ENCODE assay signal across 30 cellular contexts in genomic region chr19:18427752-18428131, GRCh38. TPM values are rescaled to one million over a fixed set of nuclear protein-coding genes. Genes with fewer than 3 reads are reported as not detected.
DNase-seq lines count a peak whose midpoint lies in the region; ATAC-seq and TF ChIP-seq lines count a peak whose summit lies in the region.
"Had no signal": no experiment of that assay in that cellular context is flagged by ENCODE, and none has a peak within 500 bp of the region (broad histone marks: within the 10 kb centered on the region; RNA-seq: fewer than 3 reads in every experiment).

No MANE protein-coding gene starts in this region.

- peak overlapping the region; percentile 66 to 97 (median 88) for H3K27ac Mint-ChIP-seq in CD8-positive, alpha-beta memory T cell
- H3K27ac Mint-ChIP-seq: activated naive CD4-positive, alpha-beta T cell treated with anti-CD3 and anti-CD28 coated beads for 36 hours; nephron progenitor cell; type B pancreatic cell had no signal

- no peaks in the 10 kb centered on the region for H3F3A ChIP-seq in neural cell (ENCODE audit: insufficient read depth, low read length, poor library complexity, severe bottlenecking)

- H3K27ac ChIP-seq in BLaER1 (peak overlapping the region; percentile 72; the same call in 1 of the 2 replicates), neural cell (ENCODE audit: low read length) (peak overlapping the region; percentile 92)
- no peak overlapping the region for H3K27ac ChIP-seq in CD8-positive, alpha-beta memory T cell (ENCODE audit: low read depth, low read length)
- H3K27ac ChIP-seq in effector memory CD4-positive, alpha-beta T cell (ENCODE audit: insufficient read depth, low read length, poor library complexity, severe bottlenecking), result peak overlapping the region; percentile 94
- H3K27ac ChIP-seq: HL-60 had no signal

- no peak for TF ChIP-seq CTCF in neural cell (IDR thresholded peaks at IDR 0.05; ENCODE audit: poor library complexity, severe bottlenecking)

- 0 out of 2 replicates have a peak overlapping the region, but pooled peaks have one; percentile 24 for H3K9ac ChIP-seq in BLaER1
- H3K9ac ChIP-seq in neural cell (ENCODE audit: low read length), result no peak overlapping the region
- H3K9ac ChIP-seq: KMS-11 had no signal

- H3K79me2 ChIP-seq in neural cell (replicated peaks; ENCODE audit: insufficient read depth, low read length), result peaks cover 7% of the 10 kb centered on the region

- no peak overlapping the region for H3K4me3 Mint-ChIP-seq in CD8-positive, alpha-beta memory T cell
- H3K4me3 Mint-ChIP-seq: activated naive CD4-positive, alpha-beta T cell treated with anti-CD3 and anti-CD28 coated beads for 36 hours; nephron progenitor cell; T-cell; type B pancreatic cell had no signal

- no peaks in the 10 kb centered on the region for H3K9me3 ChIP-seq in BLaER1
- H3K9me3 ChIP-seq in CD8-positive, alpha-beta memory T cell (ENCODE audit: low read length), result no peaks in the 10 kb centered on the region
- no peaks in the 10 kb centered on the region for H3K9me3 ChIP-seq in effector memory CD4-positive, alpha-beta T cell (ENCODE audit: control insufficient read depth, low read length)
- no peaks in the 10 kb centered on the region for H3K9me3 ChIP-seq in neural cell (ENCODE audit: low read length)
- no peaks in the 10 kb centered on the region for H3K9me3 ChIP-seq in HAP-1
- H3K9me3 ChIP-seq: body of pancreas, MG63, SJSA1 had no signal

- H3K36me3 Mint-ChIP-seq in CD8-positive, alpha-beta memory T cell, result peaks cover 0 to 1% (median 0%) of the 10 kb centered on the region in 3 donors
- H3K36me3 Mint-ChIP-seq: CD4-positive, CD25-positive, alpha-beta regulatory T cell; T-cell; type B pancreatic cell had no signal

- CTCF ChIA-PET in CD8-positive, alpha-beta memory T cell (lab: Charles Lee), result interaction anchor here (1.1 to 2.4 kb wide), 2 partner anchors 9 to 17 kb away, joined by 4 to 20 read pairs; partner anchors contain the start of gene SSBP4

- H2AFZ ChIP-seq in neural cell (ENCODE audit: low read depth, low read length), result no peak overlapping the region

- ATAC-seq in esophagus mucosa, result no peak
- ATAC-seq: body of pancreas had no signal

- no peaks in the 10 kb centered on the region for H3K9me3 Mint-ChIP-seq in CD8-positive, alpha-beta memory T cell
- H3K9me3 Mint-ChIP-seq: activated naive CD4-positive, alpha-beta T cell treated with anti-CD3 and anti-CD28 coated beads for 36 hours; CD4-positive, CD25-positive, alpha-beta regulatory T cell; nephron progenitor cell; T-cell; type B pancreatic cell had no signal

- H3K4me2 ChIP-seq in BLaER1 (peak overlapping the region; percentile 98), neural cell (ENCODE audit: low read length) (no peak overlapping the region)

- peak in 1 of 5 donors; percentile 51 for DNase-seq in CD8-positive, alpha-beta memory T cell
- no peak for DNase-seq in effector memory CD4-positive, alpha-beta T cell
- DNase-seq in activated naive CD4-positive, alpha-beta T cell (lab: John Stamatoyannopoulos, UW), result no peak
- no peak for DNase-seq in HAP-1 (ENCODE audit: low spot score in 2 of 2)
- DNase-seq: activated CD4-positive, alpha-beta T cell treated with anti-CD3 and anti-CD28 coated beads, Interleukin-2, amount 50 U/mL, for 1 hour; activated CD4-positive, CD25-positive, alpha-beta regulatory T cell; activated naive CD4-positive, alpha-beta T cell treated with anti-CD3 and anti-CD28 coated beads for 36 hours; body of pancreas; CD4-positive, CD25-positive, alpha-beta regulatory T cell; HCEC 1CT; MG63; NCI-H1417; NCI-H2081; NCI-H226; NCI-H774; nephron progenitor cell; small intestine; stimulated activated naive CD4-positive, alpha-beta T cell; T-cell had no signal

- POLR2A ChIA-PET in CD8-positive, alpha-beta memory T cell (lab: Charles Lee), result interaction anchor here (1.6 to 2.8 kb wide), 2 partner anchors 9 to 147 kb away, joined by 9 to 33 read pairs; partner anchors contain the start of gene SSBP4

- no peaks in the 10 kb centered on the region for H3K27me3 ChIP-seq in BLaER1
- no peaks in the 10 kb centered on the region for H3K27me3 ChIP-seq in CD8-positive, alpha-beta memory T cell (ENCODE audit: insufficient read depth, low read length, poor library complexity, severe bottlenecking)
- no peaks in the 10 kb centered on the region for H3K27me3 ChIP-seq in effector memory CD4-positive, alpha-beta T cell (replicated peaks; ENCODE audit: control insufficient read depth, insufficient read depth, low read length, poor library complexity, severe bottlenecking)
- no peaks in the 10 kb centered on the region for H3K27me3 ChIP-seq in neural cell (ENCODE audit: insufficient read depth, low read depth, low read length)
- H3K27me3 ChIP-seq in HAP-1 (ENCODE audit: low read depth), result no peaks in the 10 kb centered on the region
- H3K27me3 ChIP-seq: body of pancreas, MG63, SJSA1 had no signal

- H3K27me3 Mint-ChIP-seq in CD8-positive, alpha-beta memory T cell, result no peaks in the 10 kb centered on the region
- H3K27me3 Mint-ChIP-seq: CD4-positive, CD25-positive, alpha-beta regulatory T cell; T-cell; type B pancreatic cell had no signal

- no peak for TF ChIP-seq RAD21 in neural cell (conservative IDR thresholded peaks at IDR 0.05)

- H3K4me1 ChIP-seq in BLaER1 (peaks cover 93% of the 10 kb centered on the region), HAP-1 (peaks cover 6% of the 10 kb centered on the region; the same call in 1 of the 2 replicates)
- H3K4me1 ChIP-seq in CD8-positive, alpha-beta memory T cell (ENCODE audit: insufficient read depth, low read length), result peaks cover 48% of the 10 kb centered on the region
- H3K4me1 ChIP-seq in effector memory CD4-positive, alpha-beta T cell (ENCODE audit: control insufficient read depth, insufficient read depth, low read length, poor library complexity, severe bottlenecking), result peaks cover 76% of the 10 kb centered on the region

- peaks cover 11% of the 10 kb centered on the region; the same call in 1 of the 2 replicates for H3K36me3 ChIP-seq in BLaER1
- no peaks in the 10 kb centered on the region for H3K36me3 ChIP-seq in CD8-positive, alpha-beta memory T cell (ENCODE audit: insufficient read depth, low read length)
- H3K36me3 ChIP-seq in effector memory CD4-positive, alpha-beta T cell (ENCODE audit: control insufficient read depth, insufficient read depth, low read length), result no peaks in the 10 kb centered on the region
- no peaks in the 10 kb centered on the region for H3K36me3 ChIP-seq in neural cell (ENCODE audit: insufficient read depth, low read length)
- H3K36me3 ChIP-seq in HAP-1 (replicated peaks), result peaks cover 4% of the 10 kb centered on the region
- H3K36me3 ChIP-seq: SJSA1 had no signal

- H3K9me2 ChIP-seq in neural cell (ENCODE audit: insufficient read depth, low read length), result no peaks in the 10 kb centered on the region

- peaks cover 27 to 74% (median 31%) of the 10 kb centered on the region in 3 donors for H3K4me1 Mint-ChIP-seq in CD8-positive, alpha-beta memory T cell

- H4K20me1 ChIP-seq in BLaER1, result peaks cover 56% of the 10 kb centered on the region
- no peaks in the 10 kb centered on the region for H4K20me1 ChIP-seq in neural cell (ENCODE audit: insufficient read depth)

- H3K4me3 ChIP-seq in BLaER1 (no peak overlapping the region), neural cell (ENCODE audit: low read length) (peak overlapping the region; percentile 70), HAP-1 (no peak overlapping the region)
- no peak overlapping the region for H3K4me3 ChIP-seq in CD8-positive, alpha-beta memory T cell (ENCODE audit: low read length)
- no peak overlapping the region for H3K4me3 ChIP-seq in effector memory CD4-positive, alpha-beta T cell (ENCODE audit: insufficient read depth, low read depth, low read length, poor library complexity, severe bottlenecking)
- H3K4me3 ChIP-seq: body of pancreas, MG63, SJSA1 had no signal

- TF ChIP-seq EP300 in neural cell (conservative IDR thresholded peaks at IDR 0.05; ENCODE audit: poor library complexity, severe bottlenecking), result no peak

- in situ Hi-C loops in HAP-1 (cut with MboI; ENCODE audit: low sequenced_read_pairs), result no loop called here

TF ChIP-seq in neural cell, 6 proteins besides CTCF, POLR2A, EP300 and RAD21 (continues in another document):
- no peak for TF ChIP-seq SMC3 (conservative IDR thresholded peaks at IDR 0.05; ENCODE audit: poor library complexity)
- no peak for TF ChIP-seq MXI1 (conservative IDR thresholded peaks at IDR 0.05; ENCODE audit: poor library complexity, severe bottlenecking)

RNA-seq across cellular contexts. Expression of gene SSBP4, which starts 8.5 kb away (rescaled TPM):
- 100 to 1,000 TPM; 111 to 131 TPM for total RNA-seq in CD8-positive, alpha-beta memory T cell
- polyA plus RNA-seq in CD8-positive, alpha-beta memory T cell, result 108 TPM
- 148 and 166 TPM in 2 replicates for polyA plus RNA-seq in neural cell
- polyA minus RNA-seq in neural cell, result 75.0 and 80.3 TPM in 2 replicates
- 15.7 TPM for total RNA-seq in esophagus mucosa

RNA-seq across cellular contexts. Expression of gene ISYNA1, which starts 10.2 kb away (rescaled TPM):
- 10 to 100 TPM; 18.2 to 20.3 TPM for total RNA-seq in CD8-positive, alpha-beta memory T cell
- 33.2 TPM for polyA plus RNA-seq in CD8-positive, alpha-beta memory T cell
- polyA plus RNA-seq in neural cell, result 123 and 164 TPM in 2 replicates
- polyA minus RNA-seq in neural cell, result 47.0 and 53.0 TPM in 2 replicates
- total RNA-seq in esophagus mucosa, result 8.5 TPM

RNA-seq across cellular contexts. Expression of gene LRRC25, which starts 30.3 kb away (rescaled TPM):
- under 1 TPM; 0.26 to 0.31 TPM for total RNA-seq in CD8-positive, alpha-beta memory T cell
- not detected for polyA plus RNA-seq in CD8-positive, alpha-beta memory T cell
- polyA plus RNA-seq in neural cell, result not detected in 2 replicates
- not detected in 2 replicates for polyA minus RNA-seq in neural cell
- total RNA-seq in esophagus mucosa, result 0.48 TPM
- total RNA-seq: activated naive CD4-positive, alpha-beta T cell treated with anti-CD3 and anti-CD28 coated beads for 36 hours; CD4-positive, CD25-positive, alpha-beta regulatory T cell; Daoy; dermis microvascular lymphatic vessel endothelial cell; RPMI7951; SJSA1 had no signal

RNA-seq across cellular contexts. Expression of gene GDF15, which starts 41.8 kb away (rescaled TPM):
- under 1 TPM; 0.28 to 0.29 TPM for total RNA-seq in CD8-positive, alpha-beta memory T cell
- polyA plus RNA-seq in CD8-positive, alpha-beta memory T cell, result not detected
- 1.6 TPM in 1 of 2 replicates, not detected in the other for polyA plus RNA-seq in neural cell
- not detected in 2 replicates for polyA minus RNA-seq in neural cell
- total RNA-seq in esophagus mucosa, result 3.9 TPM
- total RNA-seq: CD4-positive, CD25-positive, alpha-beta regulatory T cell; mononuclear cell had no signal
- polyA plus RNA-seq: CD4-positive, CD25-positive, alpha-beta regulatory T cell had no signal
